8 cellular contexts compared by ENCODE assay signal in the genomic region with DNA sequence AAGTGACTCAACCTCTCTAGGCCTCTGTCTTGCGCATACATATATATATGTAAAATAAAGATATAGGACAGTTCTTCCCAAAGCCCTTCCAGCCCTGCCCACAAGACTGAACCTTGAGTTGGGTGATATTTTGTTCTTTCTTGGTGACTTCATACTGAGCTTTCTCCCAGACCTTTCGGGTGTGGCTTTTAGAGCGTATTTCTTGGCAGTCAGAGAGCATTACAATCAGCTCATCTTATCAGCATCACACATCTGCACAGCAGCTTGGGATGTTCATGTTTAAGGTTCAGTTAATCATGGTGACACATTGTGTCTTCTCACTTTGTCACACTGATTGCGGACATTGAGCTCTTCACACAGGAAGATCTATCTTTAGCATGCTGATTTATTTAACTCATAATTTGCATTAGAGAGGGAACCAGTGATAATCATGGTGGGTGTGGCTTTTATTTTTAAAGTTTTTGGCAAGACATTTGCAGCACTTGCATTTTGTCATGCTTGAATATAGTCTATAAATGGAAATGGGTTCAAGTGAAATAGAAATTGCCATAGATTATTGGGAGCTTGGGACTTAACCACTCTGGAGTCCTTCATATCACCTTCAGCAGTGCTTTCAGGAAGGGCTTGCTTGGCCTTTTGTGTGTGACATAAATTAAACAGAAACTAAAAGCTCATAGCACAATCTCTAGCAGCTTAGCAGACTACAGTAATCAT. TPM values are rescaled to one million over a fixed set of nuclear protein-coding genes. Genes with fewer than 3 reads are reported as not detected.
DNase-seq lines count a peak whose midpoint lies in the region; ATAC-seq and TF ChIP-seq lines count a peak whose summit lies in the region.

No MANE protein-coding gene starts in this region.

- no peak overlapping the region for H4K12ac ChIP-seq in trophoblast cell (ENCODE audit: low read depth, low read length)

- H4K91ac ChIP-seq in trophoblast cell (ENCODE audit: low read depth, low read length): no peak overlapping the region

- H3K4me2 ChIP-seq in OCI-LY1 (ENCODE audit: low read length): peak overlapping the region; percentile 59
- no peak overlapping the region for H3K4me2 ChIP-seq in trophoblast cell (ENCODE audit: low read length)

- H4K8ac ChIP-seq in trophoblast cell (ENCODE audit: low read depth, low read length): no peak overlapping the region

- H3K9me3 ChIP-seq in OCI-LY1 (ENCODE audit: low read length) (no peaks in the 10 kb centered on the region), trophoblast cell (ENCODE audit: insufficient read depth, low read depth, low read length) (no peaks in the 10 kb centered on the region)

- H2BK12ac ChIP-seq in trophoblast cell (ENCODE audit: low read length): no peak overlapping the region

- H3K9ac ChIP-seq in OCI-LY1 (ENCODE audit: low read length) (peak overlapping the region; percentile 37), trophoblast cell (ENCODE audit: low read length) (no peak overlapping the region)

- H3K14ac ChIP-seq in trophoblast cell (ENCODE audit: low read length): no peak overlapping the region

- H3K36me3 ChIP-seq in OCI-LY1 (ENCODE audit: insufficient read depth, low read length): no peaks in the 10 kb centered on the region
- peaks cover 0 to 7% of the 10 kb centered on the region in 2 experiments for H3K36me3 ChIP-seq in trophoblast cell (ENCODE audit: control insufficient read depth in 1 of 2, insufficient read depth in 2 of 2, low read length in 2 of 2)

- DNase-seq in GM12864 (ENCODE audit: low read depth): peak; percentile 78
- peak; percentile 24 for DNase-seq in choroid plexus epithelial cell (ENCODE audit: low read depth)
- peak; percentile 48 to 75 for DNase-seq in trophoblast cell
- no peak for DNase-seq in NCI-H524 treated with DMSO at 0.1 percent for 48 hours (lab: John Stamatoyannopoulos, UW)
- no peak for DNase-seq in hippocampal formation (lab: John Stamatoyannopoulos, UW)
- no peak for DNase-seq in nucleus accumbens (lab: John Stamatoyannopoulos, UW)

- H3K79me1 ChIP-seq in trophoblast cell (ENCODE audit: low read length): no peaks in the 10 kb centered on the region

- H3F3A ChIP-seq in OCI-LY1 (ENCODE audit: insufficient read depth, low read length): no peaks in the 10 kb centered on the region

- H3K9me2 ChIP-seq in OCI-LY1 (ENCODE audit: low read depth, low read length): no peaks in the 10 kb centered on the region

- H3K23ac ChIP-seq in trophoblast cell (ENCODE audit: low read length): no peak overlapping the region

- H2AFZ ChIP-seq in OCI-LY1 (ENCODE audit: low read length) (no peak overlapping the region), trophoblast cell (ENCODE audit: insufficient read depth, low read length, poor library complexity) (no peak overlapping the region)

- H3K4me3 ChIP-seq in GM12864 (ENCODE audit: low read depth, low read length) (peak overlapping the region; percentile 30; the same call in 1 of the 2 replicates), OCI-LY1 (ENCODE audit: low read depth, low read length, poor library complexity, severe bottlenecking) (peak overlapping the region; percentile 21), choroid plexus epithelial cell (ENCODE audit: low read depth, low read length) (no peak overlapping the region), trophoblast cell (ENCODE audit: low read depth, low read length) (no peak overlapping the region)

- H3K27ac ChIP-seq in OCI-LY1 (ENCODE audit: low read depth, low read length, poor library complexity, severe bottlenecking): peak overlapping the region; percentile 88
- no peak overlapping the region for H3K27ac ChIP-seq in trophoblast cell (ENCODE audit: low read depth, low read length)

- H2AK5ac ChIP-seq in trophoblast cell (ENCODE audit: low read length): no peak overlapping the region

- H4K20me1 ChIP-seq in OCI-LY1 (ENCODE audit: insufficient read depth, low read length): no peaks in the 10 kb centered on the region

- TF ChIP-seq CTCF in GM12864 (IDR thresholded peaks at IDR 0.05; ENCODE audit: low read depth, low read length, missing control alignments) (no peak), OCI-LY1 (IDR thresholded peaks at IDR 0.05; ENCODE audit: low read length) (no peak), choroid plexus epithelial cell (conservative IDR thresholded peaks at IDR 0.05; ENCODE audit: low read depth, low read length) (no peak)

- no peak overlapping the region for H3K4ac ChIP-seq in trophoblast cell (ENCODE audit: low read depth, low read length)

- no CpG with 5 or more reads among the region's 4 CpGs for WGBS in trophoblast cell (ENCODE audit: extremely low coverage, insufficient coverage, insufficient read length)

- H3K18ac ChIP-seq in trophoblast cell (ENCODE audit: low read length): no peak overlapping the region

- H2BK120ac ChIP-seq in trophoblast cell (ENCODE audit: insufficient read depth, low read length, poor library complexity): no peak overlapping the region

- H2BK5ac ChIP-seq in trophoblast cell (ENCODE audit: low read depth, low read length, poor library complexity): no peak overlapping the region

- H3K4me1 ChIP-seq in OCI-LY1 (ENCODE audit: insufficient read depth, low read length, severe bottlenecking) (peaks cover 47% of the 10 kb centered on the region), trophoblast cell (ENCODE audit: control insufficient read depth in 1 of 2, insufficient read depth in 2 of 2, low read length in 2 of 2) (no peaks in the 10 kb centered on the region)

- ATAC-seq in GM21786 (IDR thresholded peaks at IDR 0.05; ENCODE audit: unreplicated experiment): peak; percentile 62

- no peaks in the 10 kb centered on the region for H3K27me3 ChIP-seq in OCI-LY1 (ENCODE audit: insufficient read depth, low read length)
- H3K27me3 ChIP-seq in trophoblast cell (ENCODE audit: insufficient read depth, low read length): no peaks in the 10 kb centered on the region

- H3K79me2 ChIP-seq in OCI-LY1 (ENCODE audit: insufficient read depth, low read length) (no peaks in the 10 kb centered on the region), trophoblast cell (ENCODE audit: control insufficient read depth, insufficient read depth, low read length, poor library complexity) (no peaks in the 10 kb centered on the region)

RNA-seq across cellular contexts. Expression of a gene that starts 8.3 kb away (rescaled TPM):
- polyA plus RNA-seq in trophoblast cell (2013): 17.9 TPM in 2 replicates

Comparison
In these comparisons a context has a peak if more than half of its experiments do, and no peak if none do; other contexts are left out.
1. DNase-seq: peak in GM12864 (single experiment), choroid plexus epithelial cell (single experiment) and trophoblast cell (2 of 2); none in NCI-H524 treated with DMSO at 0.1 percent for 48 hours (single experiment), hippocampal formation (0 of 2) and nucleus accumbens (0 of 56).
2. H3K4me3 ChIP-seq: peak in GM12864 (single experiment) and OCI-LY1 (single experiment); none in choroid plexus epithelial cell (single experiment) and trophoblast cell (single experiment).